In the genomic region with DNA sequence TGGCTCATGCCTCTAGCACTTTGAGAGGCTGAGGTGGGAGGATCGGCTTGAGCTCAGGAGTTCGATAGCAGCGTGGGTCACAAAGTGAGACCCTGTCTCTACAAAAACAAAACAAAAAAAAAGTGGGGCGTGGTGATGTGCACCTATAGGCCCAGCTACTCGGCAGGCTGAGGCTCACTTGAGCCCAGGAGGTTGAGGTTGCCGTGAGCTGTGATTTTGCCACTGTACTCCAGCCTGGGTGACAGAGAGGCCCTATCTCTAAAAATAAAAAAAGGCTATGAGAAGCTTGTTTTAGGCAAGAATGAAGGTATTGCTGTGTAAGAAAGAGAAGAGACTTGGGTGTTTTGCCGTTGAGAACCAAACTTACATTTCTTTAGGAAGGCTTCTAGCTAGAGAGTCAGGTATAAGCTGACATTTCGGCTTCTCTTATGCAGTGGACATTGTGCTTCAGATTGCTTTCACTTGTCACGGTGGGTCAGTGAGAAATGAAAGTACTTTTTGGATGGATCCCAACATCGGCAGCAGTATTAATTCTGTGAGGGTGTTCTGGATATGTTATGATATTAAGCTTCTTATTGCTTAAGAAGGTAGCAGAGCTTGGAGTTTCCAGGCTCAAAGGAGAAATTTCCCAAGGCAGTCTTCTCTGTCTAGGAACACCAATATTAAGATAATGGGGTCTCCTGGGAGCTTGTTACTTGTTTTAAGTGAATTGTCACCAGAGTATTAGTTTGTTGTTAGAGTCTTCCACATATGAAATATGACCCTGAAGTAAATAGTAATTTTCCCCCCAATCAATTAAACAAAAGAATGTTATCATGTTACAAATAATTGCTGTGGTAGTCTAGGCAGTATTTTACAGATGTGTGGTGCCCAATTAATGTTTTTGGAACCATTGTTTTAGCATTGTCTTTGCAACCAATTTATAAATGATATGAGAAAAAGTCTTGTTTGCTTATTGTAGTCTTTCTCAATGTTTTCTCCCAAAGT, we compare ENCODE assay signal across 9 cellular contexts. TPM values are rescaled to one million over a fixed set of nuclear protein-coding genes. Genes with fewer than 3 reads are reported as not detected.
DNase-seq lines count a peak whose midpoint lies in the region; ATAC-seq and TF ChIP-seq lines count a peak whose summit lies in the region.
"Had no signal": no experiment of that assay in that cellular context is flagged by ENCODE, and none has a peak within 500 bp of the region (broad histone marks: within the 10 kb centered on the region; RNA-seq: fewer than 3 reads in every experiment).

No MANE protein-coding gene starts in this region.

- H3K36me3 ChIP-seq in SK-N-SH (replicated peaks in 1 of 2; ENCODE audit: control insufficient read depth in 1 of 2, insufficient read depth in 2 of 2, low read length in 1 of 2): peaks cover 0 to 6% of the 10 kb centered on the region in 2 experiments
- H3K36me3 ChIP-seq in Caco-2 (ENCODE audit: control insufficient read depth, insufficient read depth, low read length): no peaks in the 10 kb centered on the region

- peaks cover 9% of the 10 kb centered on the region; the same call in 1 of the 2 replicates for H3K79me2 ChIP-seq in SK-N-SH (ENCODE audit: insufficient read depth)

- peaks cover 63% of the 10 kb centered on the region for H3K4me1 Mint-ChIP-seq in activated CD8-positive, alpha-beta memory T cell treated with anti-CD3 and anti-CD28 coated beads, Interleukin-2, amount 10 ng/mL, durations not matched to agents 7 days and 5 days
- H3K4me1 Mint-ChIP-seq in glutamatergic neuron (ENCODE audit: low read depth, unreplicated experiment) (peaks cover 34% of the 10 kb centered on the region), Caco-2 (ENCODE audit: low read depth, unreplicated experiment) (peaks cover 25% of the 10 kb centered on the region)
- peaks cover 81% of the 10 kb centered on the region for H3K4me1 Mint-ChIP-seq in stimulated activated naive CD8-positive, alpha-beta T cell treated with anti-CD3 and anti-CD28 coated beads, Interleukin-15, amount 100 ng/mL, for 72 hours

- no peak for TF ChIP-seq EP300 in SK-N-SH (IDR thresholded peaks at IDR 0.05; ENCODE audit: borderline replicate concordance in 1 of 2, low read depth in 1 of 2, low read length in 1 of 2)

- intact Hi-C loops in Caco-2 (cut with micrococcal nuclease; ENCODE audit: unreplicated experiment): no loop called here

- ATAC-seq in activated CD8-positive, alpha-beta memory T cell treated with anti-CD3 and anti-CD28 coated beads, Interleukin-2, amount 10 ng/mL, durations not matched to agents 7 days and 5 days: no peak
- no peak for ATAC-seq in stimulated activated naive CD8-positive, alpha-beta T cell treated with anti-CD3 and anti-CD28 coated beads, Interleukin-15, amount 100 ng/mL, for 72 hours
- no peak for ATAC-seq in HG03457 (IDR thresholded peaks at IDR 0.05; ENCODE audit: unreplicated experiment)
- ATAC-seq in HG03354 (IDR thresholded peaks at IDR 0.05; ENCODE audit: poor library complexity, severe bottlenecking, unreplicated experiment): no peak

- 82% methylated on average over 10 of the region's 10 CpGs for WGBS in SK-N-SH (ENCODE audit: low lambda C conversion rate)

- POLR2A ChIA-PET in SK-N-SH (lab: Yijun Ruan, JAX): no interaction called here
- POLR2A ChIA-PET in Caco-2 (lab: Charles Lee): interaction anchor here (1.4 kb wide), 1 partner anchor 16 kb away, joined by 4 read pairs; no protein-coding TSS in a partner anchor

- no peaks in the 10 kb centered on the region for H3K27me3 Mint-ChIP-seq in activated CD8-positive, alpha-beta memory T cell treated with anti-CD3 and anti-CD28 coated beads, Interleukin-2, amount 10 ng/mL, durations not matched to agents 7 days and 5 days
- H3K27me3 Mint-ChIP-seq in glutamatergic neuron (ENCODE audit: unreplicated experiment) (peaks cover 2% of the 10 kb centered on the region), Caco-2 (ENCODE audit: insufficient read depth, unreplicated experiment) (no peaks in the 10 kb centered on the region)
- no peaks in the 10 kb centered on the region for H3K27me3 Mint-ChIP-seq in stimulated activated naive CD8-positive, alpha-beta T cell treated with anti-CD3 and anti-CD28 coated beads, Interleukin-15, amount 100 ng/mL, for 72 hours

- H3K36me3 Mint-ChIP-seq in activated CD8-positive, alpha-beta memory T cell treated with anti-CD3 and anti-CD28 coated beads, Interleukin-2, amount 10 ng/mL, durations not matched to agents 7 days and 5 days: peaks cover 20% of the 10 kb centered on the region
- peaks cover 7% of the 10 kb centered on the region for H3K36me3 Mint-ChIP-seq in glutamatergic neuron (ENCODE audit: unreplicated experiment)
- H3K36me3 Mint-ChIP-seq in Caco-2 (ENCODE audit: insufficient read depth, unreplicated experiment): peaks cover 14% of the 10 kb centered on the region

- no peak for TF ChIP-seq RAD21 in SK-N-SH (IDR thresholded peaks at IDR 0.05; ENCODE audit: low read length)

- H3K27ac ChIP-seq in SK-N-SH (ENCODE audit: low read depth in 2 of 2, low read length in 1 of 2): no peak overlapping the region

- CTCF ChIA-PET in activated CD8-positive, alpha-beta memory T cell treated with anti-CD3 and anti-CD28 coated beads, Interleukin-2, amount 10 ng/mL, durations not matched to agents 7 days and 5 days (lab: Charles Lee): interaction anchor here (1.0 to 2.5 kb wide), 9 partner anchors 9 to 90 kb away, joined by 3 to 7 read pairs (median 4); no protein-coding TSS in a partner anchor
- CTCF ChIA-PET in SK-N-SH (lab: Yijun Ruan, JAX): interaction anchor here (0.9 to 1.4 kb wide), 2 partner anchors 124 to 140 kb away, joined by 3 to 4 read pairs; no protein-coding TSS in a partner anchor
- CTCF ChIA-PET in Caco-2 (lab: Charles Lee): interaction anchor here (1.0 kb wide), 1 partner anchor 17 kb away, joined by 3 read pairs; the partner anchor contains the start of gene TMEM131L

- TF ChIP-seq CTCF in SK-N-SH (IDR thresholded peaks at IDR 0.05) (no peak), glutamatergic neuron (IDR thresholded peaks at IDR 0.05; ENCODE audit: partially characterized antibody, unreplicated experiment) (no peak), Caco-2 (IDR thresholded peaks at IDR 0.05; ENCODE audit: insufficient read depth in 1 of 2, low read depth in 1 of 2, low read length in 1 of 2, severe bottlenecking in 1 of 2, unreplicated experiment in 1 of 2) (no peak)

- H3K4me3 ChIP-seq in SK-N-SH (ENCODE audit: low read depth in 2 of 2, low read length in 1 of 2) (peak overlapping the region in 1 of 2 experiments; percentile 35; a peak in 2 of 4 replicates), Caco-2 (ENCODE audit: low read depth, low read length) (no peak overlapping the region)

- peak overlapping the region; percentile 13 for H3K27ac Mint-ChIP-seq in activated CD8-positive, alpha-beta memory T cell treated with anti-CD3 and anti-CD28 coated beads, Interleukin-2, amount 10 ng/mL, durations not matched to agents 7 days and 5 days
- H3K27ac Mint-ChIP-seq in glutamatergic neuron (ENCODE audit: unreplicated experiment) (no peak overlapping the region), Caco-2 (ENCODE audit: unreplicated experiment) (no peak overlapping the region)
- no peak overlapping the region for H3K27ac Mint-ChIP-seq in stimulated activated naive CD8-positive, alpha-beta T cell treated with anti-CD3 and anti-CD28 coated beads, Interleukin-15, amount 100 ng/mL, for 72 hours

- DNase-seq in activated CD8-positive, alpha-beta memory T cell treated with anti-CD3 and anti-CD28 coated beads, Interleukin-2, amount 10 ng/mL, durations not matched to agents 7 days and 5 days: no peak
- no peak for DNase-seq in activated CD8-positive, alpha-beta memory T cell treated with anti-CD3 and anti-CD28 coated beads for 24 hours
- DNase-seq in SK-N-SH: no peak
- no peak for DNase-seq in glutamatergic neuron
- no peak for DNase-seq in stimulated activated naive CD8-positive, alpha-beta T cell treated with anti-CD3 and anti-CD28 coated beads, Interleukin-15, amount 100 ng/mL, for 72 hours
- DNase-seq in Caco-2: no peak

- H3K4me1 ChIP-seq in SK-N-SH (ENCODE audit: control insufficient read depth in 1 of 2, insufficient read depth in 2 of 2, low read depth in 1 of 2, low read length in 1 of 2): peaks cover 2 to 31% of the 10 kb centered on the region in 2 experiments; a peak in 3 of 4 replicates
- peaks cover 32% of the 10 kb centered on the region for H3K4me1 ChIP-seq in Caco-2

- peak overlapping the region; percentile 36 for H3K4me3 Mint-ChIP-seq in activated CD8-positive, alpha-beta memory T cell treated with anti-CD3 and anti-CD28 coated beads, Interleukin-2, amount 10 ng/mL, durations not matched to agents 7 days and 5 days
- H3K4me3 Mint-ChIP-seq in glutamatergic neuron (ENCODE audit: unreplicated experiment) (peak overlapping the region; percentile 53), Caco-2 (ENCODE audit: unreplicated experiment) (no peak overlapping the region)
- H3K4me3 Mint-ChIP-seq in stimulated activated naive CD8-positive, alpha-beta T cell treated with anti-CD3 and anti-CD28 coated beads, Interleukin-15, amount 100 ng/mL, for 72 hours: peak overlapping the region; percentile 56 to 62
- H3K4me3 Mint-ChIP-seq: neural crest cell had no signal

- H3K9me3 Mint-ChIP-seq in activated CD8-positive, alpha-beta memory T cell treated with anti-CD3 and anti-CD28 coated beads, Interleukin-2, amount 10 ng/mL, durations not matched to agents 7 days and 5 days (ENCODE audit: low read depth): no peaks in the 10 kb centered on the region
- H3K9me3 Mint-ChIP-seq in glutamatergic neuron (ENCODE audit: unreplicated experiment) (peaks cover 2% of the 10 kb centered on the region), Caco-2 (ENCODE audit: unreplicated experiment) (no peaks in the 10 kb centered on the region)
- H3K9me3 Mint-ChIP-seq in stimulated activated naive CD8-positive, alpha-beta T cell treated with anti-CD3 and anti-CD28 coated beads, Interleukin-15, amount 100 ng/mL, for 72 hours: no peaks in the 10 kb centered on the region
- H3K9me3 Mint-ChIP-seq: neural crest cell had no signal

- BruUV-seq in Caco-2 (replicated peaks; lab: Mats Ljungman, UMichigan): no TSS peak

- no peaks in the 10 kb centered on the region for H3K9me3 ChIP-seq in SK-N-SH
- no peaks in the 10 kb centered on the region for H3K9me3 ChIP-seq in Caco-2

- H3K4me2 ChIP-seq in SK-N-SH: peak overlapping the region; percentile 56

- peaks cover 11% of the 10 kb centered on the region for H3F3A ChIP-seq in SK-N-SH (replicated peaks; ENCODE audit: insufficient read depth)

- no peaks in the 10 kb centered on the region for H3K9me2 ChIP-seq in SK-N-SH

- H2AFZ ChIP-seq in SK-N-SH (ENCODE audit: low read depth): peak overlapping the region; percentile 29; the same call in 1 of the 2 replicates

- no peak overlapping the region; the same call in 1 of the 2 replicates for H3K9ac ChIP-seq in SK-N-SH

- H3K27me3 ChIP-seq in SK-N-SH (ENCODE audit: insufficient read depth): no peaks in the 10 kb centered on the region
- no peaks in the 10 kb centered on the region for H3K27me3 ChIP-seq in Caco-2 (replicated peaks; ENCODE audit: control insufficient read depth, insufficient read depth, low read length)

- no peaks in the 10 kb centered on the region for H4K20me1 ChIP-seq in SK-N-SH (ENCODE audit: insufficient read depth)

RNA-seq across cellular contexts. Expression of gene TMEM131L, which starts 17.6 kb away (rescaled TPM):
- 10 to 100 TPM; 29.2 to 34.0 TPM for total RNA-seq in activated CD8-positive, alpha-beta memory T cell treated with anti-CD3 and anti-CD28 coated beads, Interleukin-2, amount 10 ng/mL, durations not matched to agents 7 days and 5 days
- polyA plus RNA-seq in SK-N-SH (2012; rRNA removed): 6.2 and 6.8 TPM in 2 replicates
- polyA plus RNA-seq in SK-N-SH (2012; cell fraction: cytosol; rRNA removed): 4.6 and 4.9 TPM in 2 replicates
- 15.8 and 17.0 TPM in 2 replicates for polyA plus RNA-seq in SK-N-SH (2012; cell fraction: nucleus; rRNA removed)
- total RNA-seq in glutamatergic neuron (ENCODE audit: unreplicated experiment) (60.2 TPM), Caco-2 (2022) (20.8 and 20.9 TPM in 2 replicates)
